Comparison of ENCODE assay signal across 8 cellular contexts in genomic region chr3:184315871-184316661, GRCh38. TPM values are rescaled to one million over a fixed set of nuclear protein-coding genes. Genes with fewer than 3 reads are reported as not detected.
A peak's percentile ranks its signal among the peaks of the same experiment; 100 is the strongest.
DNase-seq lines count a peak whose midpoint lies in the region; ATAC-seq, FAIRE-seq and TF ChIP-seq lines count a peak whose summit lies in the region.

No MANE protein-coding gene starts in this region.

- H3K4me3 ChIP-seq in GM06990 (replicated peaks; ENCODE audit: low read depth, low read length) (peak overlapping the region; percentile 71), endocrine pancreas (ENCODE audit: control insufficient read depth, insufficient read depth, low read length) (peak overlapping the region; percentile 56), osteoblast (ENCODE audit: insufficient read depth, low read length) (peak overlapping the region; percentile 97)

- no peak for DNase-seq in GM06990 (ENCODE audit: extremely low read depth, insufficient read length)
- DNase-seq in RCC 7860 (ENCODE audit: low spot score), result peak; percentile 6
- DNase-seq in osteoblast (ENCODE audit: insufficient read length, low spot score, missing footprints), result peak; percentile 85
- no peak for DNase-seq in SHP77 treated with DMSO at 0.1 percent for 48 hours (lab: John Stamatoyannopoulos, UW)
- DNase-seq in NOMO-1 treated with DMSO at 0.1 percent for 48 hours (lab: John Stamatoyannopoulos, UW; ENCODE audit: unreplicated experiment), result no peak

- no peak for TF ChIP-seq CTCF in GM06990 (IDR thresholded peaks at IDR 0.05; ENCODE audit: insufficient read depth, low read length, poor library complexity, severe bottlenecking)
- no peak for TF ChIP-seq CTCF in osteoblast (IDR thresholded peaks at IDR 0.05; ENCODE audit: extremely low read depth, low read depth, low read length)

- H3K27ac ChIP-seq in osteoblast (ENCODE audit: low read depth, low read length), result peak overlapping the region; percentile 68

- no peak for FAIRE-seq in RCC 7860 (lab: Jason Lieb, UNC)

- H3K27me3 ChIP-seq in GM06990 (replicated peaks; ENCODE audit: control insufficient read depth, insufficient read depth, low read length) (no peaks in the 10 kb centered on the region), endocrine pancreas (ENCODE audit: control insufficient read depth, insufficient read depth, low read length) (no peaks in the 10 kb centered on the region), osteoblast (ENCODE audit: insufficient read depth, low read length) (no peaks in the 10 kb centered on the region)

- peaks cover 57% of the 10 kb centered on the region for H3K79me2 ChIP-seq in osteoblast (ENCODE audit: insufficient read depth, low read length)

- H3K4me2 ChIP-seq in osteoblast (ENCODE audit: insufficient read depth, low read length), result peak overlapping the region; percentile 98

- no peak for ATAC-seq in GM21381 (IDR thresholded peaks at IDR 0.05; ENCODE audit: unreplicated experiment)
- no peak for ATAC-seq in HG03565 (IDR thresholded peaks at IDR 0.05; ENCODE audit: unreplicated experiment)

- H4K20me1 ChIP-seq in osteoblast (ENCODE audit: insufficient read depth, low read length), result peaks cover 54% of the 10 kb centered on the region

- H3K36me3 ChIP-seq in GM06990 (ENCODE audit: control insufficient read depth, insufficient read depth, low read length) (peaks cover 23% of the 10 kb centered on the region), endocrine pancreas (ENCODE audit: control insufficient read depth, insufficient read depth, low read length) (peaks cover 2% of the 10 kb centered on the region), osteoblast (ENCODE audit: insufficient read depth, low read length) (peaks cover 37% of the 10 kb centered on the region)

- H2AFZ ChIP-seq in osteoblast (ENCODE audit: low read length), result no peak overlapping the region

- H3K9me3 ChIP-seq in endocrine pancreas (ENCODE audit: control insufficient read depth, low read length) (no peaks in the 10 kb centered on the region), osteoblast (ENCODE audit: low read depth, low read length) (no peaks in the 10 kb centered on the region)

- H3K4me1 ChIP-seq in endocrine pancreas (ENCODE audit: control insufficient read depth, insufficient read depth, low read length) (peaks cover 6% of the 10 kb centered on the region), osteoblast (ENCODE audit: insufficient read depth, low read length) (peaks cover 38% of the 10 kb centered on the region)

- peak overlapping the region; percentile 3 for H3K9ac ChIP-seq in endocrine pancreas (ENCODE audit: control insufficient read depth, insufficient read depth, low read length)

RNA-seq across cellular contexts. Expression of gene EIF4G1, which starts 1.7 kb away (rescaled TPM):
- 215 and 245 TPM in 2 replicates for total RNA-seq in osteoblast

RNA-seq across cellular contexts. Expression of gene PSMD2, which starts 17.0 kb away (rescaled TPM):
- 259 and 301 TPM in 2 replicates for total RNA-seq in osteoblast

RNA-seq across cellular contexts. Expression of gene FAM131A, which starts 21.3 kb away (rescaled TPM):
- total RNA-seq in osteoblast, result 9.8 and 10.6 TPM in 2 replicates

RNA-seq across cellular contexts. Expression of gene ECE2, which starts 40.2 kb away (rescaled TPM):
- not detected in 2 replicates for total RNA-seq in osteoblast

RNA-seq across cellular contexts. Expression of gene CLCN2, which starts 45.3 kb away (rescaled TPM):
- total RNA-seq in osteoblast, result 3.2 and 4.3 TPM in 2 replicates

Comparison
In these comparisons a context has a peak if more than half of its experiments do, and no peak if none do; other contexts are left out.
1. DNase-seq: peak in RCC 7860 (single experiment) and osteoblast (single experiment); none in GM06990 (single experiment), SHP77 treated with DMSO at 0.1 percent for 48 hours (single experiment) and NOMO-1 treated with DMSO at 0.1 percent for 48 hours (single experiment).
2. Peak in every context shown above with its lines, with median percentiles within 50 percentile points of each other: H3K4me3 ChIP-seq.